Comparison of ENCODE assay signal across 13 cellular contexts in genomic region chr7:39667354-39667923, GRCh38. TPM values are rescaled to one million over a fixed set of nuclear protein-coding genes. Genes with fewer than 3 reads are reported as not detected.
DNase-seq lines count a peak whose midpoint lies in the region; ATAC-seq and TF ChIP-seq lines count a peak whose summit lies in the region.
"Had no signal": no experiment of that assay in that cellular context is flagged by ENCODE, and none has a peak within 500 bp of the region (broad histone marks: within the 10 kb centered on the region; RNA-seq: fewer than 3 reads in every experiment).

No MANE protein-coding gene starts in this region.

- H3K27ac Mint-ChIP-seq in HFFc6, result peak overlapping the region; percentile 56
- peak overlapping the region; percentile 80 for H3K27ac Mint-ChIP-seq in mesothelial cell of epicardium

- DNase-seq in AG20443 (ENCODE audit: low spot score) (peak; percentile 21), HFFc6 (no peak), body of pancreas (peak in 2 of 4 donors; percentile 6 to 13), mesothelial cell of epicardium (ENCODE audit: low spot score in 2 of 2, unreplicated experiment in 2 of 2) (no peak), Ammon's horn (ENCODE audit: low spot score) (no peak), tibial nerve (ENCODE audit: low spot score in 2 of 2) (no peak), NCI-H2081 treated with DMSO at 0.1 percent for 48 hours (lab: John Stamatoyannopoulos, UW) (no peak)
- no peak for DNase-seq in activated CD4-positive, CD25-positive, alpha-beta regulatory T cell treated with anti-CD3 and anti-CD28 coated beads, Interleukin-2, amount 50 U/mL, for 72 hours
- DNase-seq: activated CD4-positive, alpha-beta T cell treated with anti-CD3 and anti-CD28 coated beads, Interleukin-2, amount 50 U/mL, for 48 hours; brain microvascular endothelial cell; H7; stimulated activated CD4-positive, alpha-beta T cell treated with anti-CD3 and anti-CD28 coated beads, Interleukin-2, amount 100 ng/mL, for 24 hours had no signal

- peaks cover 29% of the 10 kb centered on the region for H3K36me3 Mint-ChIP-seq in HFFc6 (ENCODE audit: low read depth)
- H3K36me3 Mint-ChIP-seq in mesothelial cell of epicardium, result peaks cover 23% of the 10 kb centered on the region

- TF ChIP-seq POLR2A in body of pancreas (IDR thresholded peaks at IDR 0.05) (no peak), tibial nerve (IDR thresholded peaks at IDR 0.05) (no peak)

- H3K9me3 Mint-ChIP-seq in HFFc6 (peaks cover 4% of the 10 kb centered on the region), mesothelial cell of epicardium (peaks cover 23% of the 10 kb centered on the region)

- H3K27me3 Mint-ChIP-seq in HFFc6 (ENCODE audit: insufficient read depth) (no peaks in the 10 kb centered on the region; the same call in 1 of the 2 replicates), mesothelial cell of epicardium (ENCODE audit: low read depth) (no peaks in the 10 kb centered on the region)

- H3K27me3 ChIP-seq in body of pancreas (no peaks in the 10 kb centered on the region), tibial nerve (no peaks in the 10 kb centered on the region)
- H3K27me3 ChIP-seq: brain microvascular endothelial cell had no signal

- H3K4me3 Mint-ChIP-seq in HFFc6, result no peak overlapping the region
- H3K4me3 Mint-ChIP-seq in mesothelial cell of epicardium, result no peak overlapping the region

- 81 to 87% methylated on average over 3 of the region's 3 CpGs for WGBS in body of pancreas, 2 donors
- 71 to 78% methylated on average over 3 of the region's 3 CpGs for WGBS in tibial nerve, 2 donors

- peaks cover 69% of the 10 kb centered on the region for H3K4me1 Mint-ChIP-seq in HFFc6 (ENCODE audit: low read depth)
- peaks cover 26% of the 10 kb centered on the region for H3K4me1 Mint-ChIP-seq in mesothelial cell of epicardium

- intact Hi-C loops in body of pancreas (cut with DNase I), result no loop called here

- H3K9me3 ChIP-seq in body of pancreas (no peaks in the 10 kb centered on the region), tibial nerve (peaks cover 0 to 11% (median 0%) of the 10 kb centered on the region in 4 donors)
- H3K9me3 ChIP-seq: prostate gland had no signal

- no peak overlapping the region for H3K27ac ChIP-seq in body of pancreas
- H3K27ac ChIP-seq in tibial nerve, result no peak overlapping the region
- H3K27ac ChIP-seq: brain microvascular endothelial cell, prostate gland had no signal

- TF ChIP-seq CTCF in HFFc6 (IDR thresholded peaks at IDR 0.05) (no peak), body of pancreas (IDR thresholded peaks at IDR 0.05) (no peak), mesothelial cell of epicardium (IDR thresholded peaks at IDR 0.05; ENCODE audit: unreplicated experiment) (no peak), tibial nerve (IDR thresholded peaks at IDR 0.05) (no peak)

- H3K4me1 ChIP-seq in body of pancreas (no peaks in the 10 kb centered on the region), tibial nerve (no peaks in the 10 kb centered on the region)
- H3K4me1 ChIP-seq: prostate gland had no signal

- no peaks in the 10 kb centered on the region for H3K36me3 ChIP-seq in body of pancreas (replicated peaks in 1 of 2; ENCODE audit: insufficient read depth in 1 of 2, low read depth in 2 of 2)
- H3K36me3 ChIP-seq in tibial nerve, result peaks cover 0 to 2% (median 0%) of the 10 kb centered on the region in 3 donors
- H3K36me3 ChIP-seq: brain microvascular endothelial cell, prostate gland had no signal

- no peak for TF ChIP-seq EP300 in tibial nerve (IDR thresholded peaks at IDR 0.05)

- peak; percentile 40 for ATAC-seq in body of pancreas

- H3K4me3 ChIP-seq in body of pancreas (no peak overlapping the region), tibial nerve (no peak overlapping the region)
- H3K4me3 ChIP-seq: prostate gland had no signal

RNA-seq across cellular contexts. Expression of gene RALA, which starts 44.1 kb away (rescaled TPM):
- total RNA-seq in HFFc6 (2021; fragmentation: NEBNext Ultra II Directional; extraction: Animal tissue kit (Norgen Biotek cat#: 25700)), result 10 to 100 TPM; 43.3 to 53.9 (median 45.7) TPM
- total RNA-seq in body of pancreas, result 10 to 100 TPM; 10.5 to 14.5 TPM
- total RNA-seq in mesothelial cell of epicardium, result 28.4 to 29.9 TPM (median 28.6 TPM) in 3 replicates
- total RNA-seq in tibial nerve, result 10 to 100 TPM; 16.7 to 38.2 (median 23.9) TPM
